ENCODE assay signal across 15 cellular contexts in genomic region chr3:124391774-124392173, GRCh38.
"Had no signal": no experiment of that assay in that cellular context is flagged by ENCODE, and none has a peak within 500 bp of the region (broad histone marks: within the 10 kb centered on the region; RNA-seq: fewer than 3 reads in every experiment).

No MANE protein-coding gene starts in this region.

- H3K9me3 Mint-ChIP-seq: activated naive CD4-positive, alpha-beta T cell treated with anti-CD3 and anti-CD28 coated beads for 36 hours had no signal

- H3K9me3 ChIP-seq: colonic mucosa, neutrophil, right atrium auricular region, vagina had no signal

- H3K27me3 ChIP-seq: cardiac muscle cell, colonic mucosa, right atrium auricular region, vagina had no signal

- H3K36me3 ChIP-seq: cardiac muscle cell, colonic mucosa, neutrophil, right atrium auricular region, vagina had no signal

- H3K4me1 Mint-ChIP-seq: naive thymus-derived CD4-positive, alpha-beta T cell had no signal

- DNase-seq: activated CD4-positive, alpha-beta T cell treated with anti-CD3 and anti-CD28 coated beads for 4 hours; activated naive CD4-positive, alpha-beta T cell treated with anti-CD3 and anti-CD28 coated beads for 36 hours; colonic mucosa; effector CD4-positive, alpha-beta T cell; hypothalamus; kidney glomerular epithelial cell; midbrain; naive thymus-derived CD4-positive, alpha-beta T cell; posterior cingulate gyrus; small intestine; T1000 had no signal

- ATAC-seq: naive thymus-derived CD4-positive, alpha-beta T cell had no signal

- H3K4me3 Mint-ChIP-seq: activated naive CD4-positive, alpha-beta T cell treated with anti-CD3 and anti-CD28 coated beads for 36 hours; naive thymus-derived CD4-positive, alpha-beta T cell had no signal

- H3K4me1 ChIP-seq: colonic mucosa, vagina had no signal

- H3K4me3 ChIP-seq: cardiac muscle cell, colonic mucosa, right atrium auricular region, vagina had no signal

- H3K27ac Mint-ChIP-seq: activated naive CD4-positive, alpha-beta T cell treated with anti-CD3 and anti-CD28 coated beads for 36 hours; naive thymus-derived CD4-positive, alpha-beta T cell had no signal

- H3K36me3 Mint-ChIP-seq: naive thymus-derived CD4-positive, alpha-beta T cell had no signal
